18 cellular contexts compared by ENCODE assay signal in the genomic region with DNA sequence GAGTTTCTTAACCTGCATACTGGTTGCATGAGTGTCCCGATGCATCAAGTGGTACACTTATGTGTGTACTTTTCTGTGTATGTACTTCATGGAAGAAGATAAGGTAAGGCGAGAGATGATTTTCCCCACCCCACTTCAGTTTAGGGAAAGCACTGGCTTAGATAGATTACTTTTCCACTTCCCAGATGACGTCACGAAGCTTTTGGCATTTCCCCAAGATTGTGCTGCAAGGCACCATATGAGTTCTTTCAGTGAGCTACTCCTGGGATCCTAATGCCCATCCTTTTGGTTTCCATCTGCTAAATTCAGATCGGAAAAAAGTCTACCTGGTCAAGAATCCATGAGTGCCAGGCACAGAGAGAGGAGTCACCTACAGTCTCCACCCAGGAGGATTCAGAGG. TPM values are rescaled to one million over a fixed set of nuclear protein-coding genes. Genes with fewer than 3 reads are reported as not detected.
DNase-seq lines count a peak whose midpoint lies in the region; ATAC-seq and TF ChIP-seq lines count a peak whose summit lies in the region.
"Had no signal": no experiment of that assay in that cellular context is flagged by ENCODE, and none has a peak within 500 bp of the region (broad histone marks: within the 10 kb centered on the region; RNA-seq: fewer than 3 reads in every experiment).

No MANE protein-coding gene starts in this region.

- no peaks in the 10 kb centered on the region for H3K36me3 ChIP-seq in ovary
- H3K36me3 ChIP-seq: gastroesophageal sphincter had no signal

- no peaks in the 10 kb centered on the region for H3K27me3 ChIP-seq in ovary

- H3K4me3 ChIP-seq in epithelial cell of esophagus (ENCODE audit: low read length) (no peak overlapping the region), ovary (no peak overlapping the region)
- H3K4me3 ChIP-seq: dorsolateral prefrontal cortex, gastroesophageal sphincter had no signal

- no peak overlapping the region for H3K27ac ChIP-seq in ovary
- H3K27ac ChIP-seq: dorsolateral prefrontal cortex, gastroesophageal sphincter had no signal

- TF ChIP-seq CTCF in epithelial cell of esophagus (IDR thresholded peaks at IDR 0.05; ENCODE audit: insufficient read depth, low read depth, low read length, missing control alignments) (no peak), ovary (IDR thresholded peaks at IDR 0.05) (no peak)

- no peaks in the 10 kb centered on the region for H3K9me3 ChIP-seq in ovary
- H3K9me3 ChIP-seq: gastroesophageal sphincter had no signal

- DNase-seq in EH (ENCODE audit: low read depth) (peak; percentile 46), RPMI7951 (ENCODE audit: low read depth) (peak; percentile 35), epithelial cell of esophagus (ENCODE audit: low read depth) (peak; percentile 31), ovary (peak in 3 of 5 donors; percentile 49 to 70 (median 67)), NOMO-1 treated with dmso at 0.1 percent for 144 hours (lab: John Stamatoyannopoulos, UW; ENCODE audit: unreplicated experiment) (no peak)
- DNase-seq: activated CD4-positive, alpha-beta T cell treated with anti-CD3 and anti-CD28 coated beads, Interleukin-2, amount 50 U/mL, for 48 hours; amniotic stem cell; C1 segment of cervical spinal cord; DMS79 treated with DMSO at 0.1 percent for 48 hours; dorsolateral prefrontal cortex; H7; mesendoderm; MV-4-11; NCI-H748 treated with DMSO at 0.1 percent for 48 hours had no signal

- peaks cover 4% of the 10 kb centered on the region for H3K4me1 ChIP-seq in ovary (ENCODE audit: insufficient read depth)

- WGBS in ovary, 3 donors, result 42% methylated on average over 5 of the region's 5 CpGs

- no peak for ATAC-seq in HG03378 (IDR thresholded peaks at IDR 0.05; ENCODE audit: unreplicated experiment)
- no peak for ATAC-seq in HG03571 (IDR thresholded peaks at IDR 0.05; ENCODE audit: unreplicated experiment)
- no peak for ATAC-seq in GM19395 (IDR thresholded peaks at IDR 0.05; ENCODE audit: unreplicated experiment)
- ATAC-seq: gastroesophageal sphincter had no signal

- intact Hi-C loops in ovary (cut with DNase I), result no loop called here

- TF ChIP-seq POLR2A in ovary (IDR thresholded peaks at IDR 0.05), result no peak

- no peak for TF ChIP-seq EP300 in ovary (IDR thresholded peaks at IDR 0.05)

RNA-seq across cellular contexts. Expression of gene IL17RB, which starts 4.5 kb away (rescaled TPM):
- not detected in 2 replicates for total RNA-seq in RPMI7951 (2014; rRNA removed; shearing (Covaris generic))
- 1 to 10 TPM in 6 of 7 donors, under 1 TPM in 1; 0.99 to 5.6 (median 1.1) TPM for total RNA-seq in ovary
- 1 to 10 TPM; 1.1 to 1.2 TPM for polyA plus RNA-seq in ovary

RNA-seq across cellular contexts. Expression of gene CHDH, which starts 4.7 kb away (rescaled TPM):
- not detected in 2 replicates for total RNA-seq in RPMI7951 (2014; rRNA removed; shearing (Covaris generic))
- total RNA-seq in ovary, result 1 to 10 TPM; 3.6 to 7.0 (median 4.9) TPM
- polyA plus RNA-seq in ovary, result under 1 TPM; 0.85 to 0.88 TPM

RNA-seq across cellular contexts. Expression of gene ACTR8, which starts 31.1 kb away (rescaled TPM):
- 22.5 and 23.8 TPM in 2 replicates for total RNA-seq in RPMI7951 (2014; rRNA removed; shearing (Covaris generic))
- total RNA-seq in ovary, result 10 to 100 TPM; 12.5 to 34.5 (median 21.3) TPM
- 10 to 100 TPM in 1 of 2 donors, 1 to 10 TPM in 1; 9.1 to 20.6 TPM for polyA plus RNA-seq in ovary

RNA-seq across cellular contexts. Expression of gene SELENOK, which starts 40.8 kb away (rescaled TPM):
- 145 and 165 TPM in 2 replicates for total RNA-seq in RPMI7951 (2014; rRNA removed; shearing (Covaris generic))
- 10 to 100 TPM; 38.9 to 99.9 (median 56.1) TPM for total RNA-seq in ovary
- polyA plus RNA-seq in ovary, result 10 to 100 TPM; 62.3 to 81.0 TPM
